In the genomic region with DNA sequence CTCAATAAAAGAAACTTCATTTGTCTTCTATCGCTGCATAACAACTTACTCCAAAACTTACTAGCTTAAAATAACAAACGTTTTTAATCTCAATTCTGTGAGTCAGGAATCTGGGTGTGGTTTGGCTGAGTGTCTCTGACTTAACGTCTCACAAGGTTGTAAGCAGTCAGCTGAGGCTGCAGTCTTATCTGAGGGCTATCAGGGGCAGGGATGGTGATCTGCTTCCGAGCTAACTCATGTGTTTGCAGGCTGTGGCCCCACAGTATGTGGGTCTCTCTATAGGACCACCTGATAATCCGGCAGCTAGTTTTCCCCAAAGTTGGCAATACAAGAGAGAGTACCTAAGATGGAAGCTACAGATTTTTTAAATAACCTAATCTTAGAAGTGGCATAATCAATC, we compare ENCODE assay signal across 8 cellular contexts.
DNase-seq lines count a peak whose midpoint lies in the region; ATAC-seq and TF ChIP-seq lines count a peak whose summit lies in the region.

No MANE protein-coding gene starts in this region.

- H3K4me3 ChIP-seq in AG10803 (ENCODE audit: low read length) (no peak overlapping the region), epithelial cell of esophagus (ENCODE audit: low read length) (no peak overlapping the region)

- peak; percentile 66 for DNase-seq in AG10803 (ENCODE audit: low read depth)
- peak; percentile 64 for DNase-seq in NCI-H226
- peak; percentile 75 for DNase-seq in epithelial cell of esophagus (ENCODE audit: low read depth)
- DNase-seq in myocyte (ENCODE audit: low read depth): peak; percentile 67
- DNase-seq in COR-L47 (lab: John Stamatoyannopoulos, UW): no peak
- DNase-seq in NOMO-1 treated with dmso at 0.1 percent for 144 hours (lab: John Stamatoyannopoulos, UW; ENCODE audit: unreplicated experiment): no peak

- ATAC-seq in GM19467 (IDR thresholded peaks at IDR 0.05; ENCODE audit: unreplicated experiment) (no peak), GM18907 (IDR thresholded peaks at IDR 0.05; ENCODE audit: unreplicated experiment) (no peak)

- TF ChIP-seq CTCF in AG10803 (conservative IDR thresholded peaks at IDR 0.05; ENCODE audit: low read length): no peak
- no peak for TF ChIP-seq CTCF in epithelial cell of esophagus (IDR thresholded peaks at IDR 0.05; ENCODE audit: insufficient read depth, low read depth, low read length, missing control alignments)

Comparison
In these comparisons a context has a peak if more than half of its experiments do, and no peak if none do; other contexts are left out.
1. DNase-seq: peak in AG10803 (single experiment), NCI-H226 (single experiment), epithelial cell of esophagus (single experiment) and myocyte (single experiment); none in COR-L47 (single experiment) and NOMO-1 treated with dmso at 0.1 percent for 144 hours (single experiment).